In genomic region chr6:154675602-154676088, GRCh38 we compare ENCODE assay signal across 1 cellular context.
TF ChIP-seq lines count a peak whose summit lies in the region.

No MANE protein-coding gene starts in this region.

TF ChIP-seq in HepG2, 621 proteins besides CTCF, POLR2A, EP300 and RAD21 (continued from another document and continues in another):
- no peak for TF ChIP-seq TBP (CRISPR knock-in tag; IDR thresholded peaks at IDR 0.05)
- TF ChIP-seq DRAP1 (CRISPR knock-in tag; IDR thresholded peaks at IDR 0.05): peak; percentile 70
- no peak for TF ChIP-seq ZNF549 (CRISPR knock-in tag; IDR thresholded peaks at IDR 0.05)
- peak; percentile 79 for TF ChIP-seq SMAD3 (CRISPR knock-in tag; IDR thresholded peaks at IDR 0.05)
- no peak for TF ChIP-seq ZNF296 (CRISPR knock-in tag; conservative IDR thresholded peaks at IDR 0.05)
- no peak for TF ChIP-seq ZNF350 (CRISPR knock-in tag; IDR thresholded peaks at IDR 0.05; ENCODE audit: borderline replicate concordance, low read depth)
- 0 out of 2 replicates have a peak, but pooled peaks have one; percentile 29 for TF ChIP-seq NFE2L2 (IDR thresholded peaks at IDR 0.05; ENCODE audit: low read length)
- TF ChIP-seq HNF1B (CRISPR knock-in tag; IDR thresholded peaks at IDR 0.05): peak; percentile 51; the same call in 1 of the 2 replicates
- TF ChIP-seq, protein P1, sequence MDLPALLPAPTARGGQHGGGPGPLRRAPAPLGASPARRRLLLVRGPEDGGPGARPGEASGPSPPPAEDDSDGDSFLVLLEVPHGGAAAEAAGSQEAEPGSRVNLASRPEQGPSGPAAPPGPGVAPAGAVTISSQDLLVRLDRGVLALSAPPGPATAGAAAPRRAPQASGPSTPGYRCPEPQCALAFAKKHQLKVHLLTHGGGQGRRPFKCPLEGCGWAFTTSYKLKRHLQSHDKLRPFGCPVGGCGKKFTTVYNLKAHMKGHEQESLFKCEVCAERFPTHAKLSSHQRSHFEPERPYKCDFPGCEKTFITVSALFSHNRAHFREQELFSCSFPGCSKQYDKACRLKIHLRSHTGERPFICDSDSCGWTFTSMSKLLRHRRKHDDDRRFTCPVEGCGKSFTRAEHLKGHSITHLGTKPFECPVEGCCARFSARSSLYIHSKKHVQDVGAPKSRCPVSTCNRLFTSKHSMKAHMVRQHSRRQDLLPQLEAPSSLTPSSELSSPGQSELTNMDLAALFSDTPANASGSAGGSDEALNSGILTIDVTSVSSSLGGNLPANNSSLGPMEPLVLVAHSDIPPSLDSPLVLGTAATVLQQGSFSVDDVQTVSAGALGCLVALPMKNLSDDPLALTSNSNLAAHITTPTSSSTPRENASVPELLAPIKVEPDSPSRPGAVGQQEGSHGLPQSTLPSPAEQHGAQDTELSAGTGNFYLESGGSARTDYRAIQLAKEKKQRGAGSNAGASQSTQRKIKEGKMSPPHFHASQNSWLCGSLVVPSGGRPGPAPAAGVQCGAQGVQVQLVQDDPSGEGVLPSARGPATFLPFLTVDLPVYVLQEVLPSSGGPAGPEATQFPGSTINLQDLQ (CRISPR knock-in tag; IDR thresholded peaks at IDR 0.05): no peak
- no peak for TF ChIP-seq ZNF33A (CRISPR knock-in tag; IDR thresholded peaks at IDR 0.05; ENCODE audit: borderline replicate concordance)
- no peak for TF ChIP-seq AGO2 (optimal IDR thresholded peaks at IDR 0.05; ENCODE audit: low read depth, low read length)
- no peak for TF ChIP-seq AKAP8 (CRISPR knock-in tag; IDR thresholded peaks at IDR 0.05)
- TF ChIP-seq ZNF143 (CRISPR knock-in tag; IDR thresholded peaks at IDR 0.05): no peak
- TF ChIP-seq, protein P2, sequence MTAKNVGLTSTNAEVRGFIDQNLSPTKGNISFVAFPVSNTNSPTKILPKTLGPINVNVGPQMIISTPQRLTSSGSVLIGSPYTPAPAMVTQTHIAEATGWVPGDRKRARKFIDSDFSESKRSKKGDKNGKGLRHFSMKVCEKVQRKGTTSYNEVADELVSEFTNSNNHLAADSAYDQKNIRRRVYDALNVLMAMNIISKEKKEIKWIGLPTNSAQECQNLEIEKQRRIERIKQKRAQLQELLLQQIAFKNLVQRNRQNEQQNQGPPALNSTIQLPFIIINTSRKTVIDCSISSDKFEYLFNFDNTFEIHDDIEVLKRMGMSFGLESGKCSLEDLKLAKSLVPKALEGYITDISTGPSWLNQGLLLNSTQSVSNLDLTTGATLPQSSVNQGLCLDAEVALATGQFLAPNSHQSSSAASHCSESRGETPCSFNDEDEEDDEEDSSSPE (CRISPR knock-in tag; IDR thresholded peaks at IDR 0.05): no peak
- no peak for TF ChIP-seq ZNF510 (CRISPR knock-in tag; IDR thresholded peaks at IDR 0.05; ENCODE audit: low read depth)
- peak; percentile 81 for TF ChIP-seq KDM3A (CRISPR knock-in tag; IDR thresholded peaks at IDR 0.05; ENCODE audit: low read depth)
- TF ChIP-seq, protein P3, sequence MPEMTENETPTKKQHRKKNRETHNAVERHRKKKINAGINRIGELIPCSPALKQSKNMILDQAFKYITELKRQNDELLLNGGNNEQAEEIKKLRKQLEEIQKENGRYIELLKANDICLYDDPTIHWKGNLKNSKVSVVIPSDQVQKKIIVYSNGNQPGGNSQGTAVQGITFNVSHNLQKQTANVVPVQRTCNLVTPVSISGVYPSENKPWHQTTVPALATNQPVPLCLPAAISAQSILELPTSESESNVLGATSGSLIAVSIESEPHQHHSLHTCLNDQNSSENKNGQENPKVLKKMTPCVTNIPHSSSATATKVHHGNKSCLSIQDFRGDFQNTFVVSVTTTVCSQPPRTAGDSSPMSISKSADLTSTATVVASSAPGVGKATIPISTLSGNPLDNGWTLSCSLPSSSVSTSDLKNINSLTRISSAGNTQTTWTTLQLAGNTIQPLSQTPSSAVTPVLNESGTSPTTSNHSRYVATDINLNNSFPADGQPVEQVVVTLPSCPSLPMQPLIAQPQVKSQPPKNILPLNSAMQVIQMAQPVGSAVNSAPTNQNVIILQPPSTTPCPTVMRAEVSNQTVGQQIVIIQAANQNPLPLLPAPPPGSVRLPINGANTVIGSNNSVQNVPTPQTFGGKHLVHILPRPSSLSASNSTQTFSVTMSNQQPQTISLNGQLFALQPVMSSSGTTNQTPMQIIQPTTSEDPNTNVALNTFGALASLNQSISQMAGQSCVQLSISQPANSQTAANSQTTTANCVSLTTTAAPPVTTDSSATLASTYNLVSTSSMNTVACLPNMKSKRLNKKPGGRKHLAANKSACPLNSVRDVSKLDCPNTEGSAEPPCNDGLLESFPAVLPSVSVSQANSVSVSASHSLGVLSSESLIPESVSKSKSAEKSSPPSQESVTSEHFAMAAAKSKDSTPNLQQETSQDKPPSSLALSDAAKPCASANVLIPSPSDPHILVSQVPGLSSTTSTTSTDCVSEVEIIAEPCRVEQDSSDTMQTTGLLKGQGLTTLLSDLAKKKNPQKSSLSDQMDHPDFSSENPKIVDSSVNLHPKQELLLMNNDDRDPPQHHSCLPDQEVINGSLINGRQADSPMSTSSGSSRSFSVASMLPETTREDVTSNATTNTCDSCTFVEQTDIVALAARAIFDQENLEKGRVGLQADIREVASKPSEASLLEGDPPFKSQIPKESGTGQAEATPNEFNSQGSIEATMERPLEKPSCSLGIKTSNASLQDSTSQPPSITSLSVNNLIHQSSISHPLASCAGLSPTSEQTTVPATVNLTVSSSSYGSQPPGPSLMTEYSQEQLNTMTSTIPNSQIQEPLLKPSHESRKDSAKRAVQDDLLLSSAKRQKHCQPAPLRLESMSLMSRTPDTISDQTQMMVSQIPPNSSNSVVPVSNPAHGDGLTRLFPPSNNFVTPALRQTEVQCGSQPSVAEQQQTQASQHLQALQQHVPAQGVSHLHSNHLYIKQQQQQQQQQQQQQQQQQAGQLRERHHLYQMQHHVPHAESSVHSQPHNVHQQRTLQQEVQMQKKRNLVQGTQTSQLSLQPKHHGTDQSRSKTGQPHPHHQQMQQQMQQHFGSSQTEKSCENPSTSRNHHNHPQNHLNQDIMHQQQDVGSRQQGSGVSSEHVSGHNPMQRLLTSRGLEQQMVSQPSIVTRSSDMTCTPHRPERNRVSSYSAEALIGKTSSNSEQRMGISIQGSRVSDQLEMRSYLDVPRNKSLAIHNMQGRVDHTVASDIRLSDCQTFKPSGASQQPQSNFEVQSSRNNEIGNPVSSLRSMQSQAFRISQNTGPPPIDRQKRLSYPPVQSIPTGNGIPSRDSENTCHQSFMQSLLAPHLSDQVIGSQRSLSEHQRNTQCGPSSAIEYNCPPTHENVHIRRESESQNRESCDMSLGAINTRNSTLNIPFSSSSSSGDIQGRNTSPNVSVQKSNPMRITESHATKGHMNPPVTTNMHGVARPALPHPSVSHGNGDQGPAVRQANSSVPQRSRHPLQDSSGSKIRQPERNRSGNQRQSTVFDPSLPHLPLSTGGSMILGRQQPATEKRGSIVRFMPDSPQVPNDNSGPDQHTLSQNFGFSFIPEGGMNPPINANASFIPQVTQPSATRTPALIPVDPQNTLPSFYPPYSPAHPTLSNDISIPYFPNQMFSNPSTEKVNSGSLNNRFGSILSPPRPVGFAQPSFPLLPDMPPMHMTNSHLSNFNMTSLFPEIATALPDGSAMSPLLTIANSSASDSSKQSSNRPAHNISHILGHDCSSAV (CRISPR knock-in tag; IDR thresholded peaks at IDR 0.05; ENCODE audit: borderline replicate concordance): no peak
- no peak for TF ChIP-seq ATAD3A (CRISPR knock-in tag; IDR thresholded peaks at IDR 0.05)
- TF ChIP-seq, protein P4, sequence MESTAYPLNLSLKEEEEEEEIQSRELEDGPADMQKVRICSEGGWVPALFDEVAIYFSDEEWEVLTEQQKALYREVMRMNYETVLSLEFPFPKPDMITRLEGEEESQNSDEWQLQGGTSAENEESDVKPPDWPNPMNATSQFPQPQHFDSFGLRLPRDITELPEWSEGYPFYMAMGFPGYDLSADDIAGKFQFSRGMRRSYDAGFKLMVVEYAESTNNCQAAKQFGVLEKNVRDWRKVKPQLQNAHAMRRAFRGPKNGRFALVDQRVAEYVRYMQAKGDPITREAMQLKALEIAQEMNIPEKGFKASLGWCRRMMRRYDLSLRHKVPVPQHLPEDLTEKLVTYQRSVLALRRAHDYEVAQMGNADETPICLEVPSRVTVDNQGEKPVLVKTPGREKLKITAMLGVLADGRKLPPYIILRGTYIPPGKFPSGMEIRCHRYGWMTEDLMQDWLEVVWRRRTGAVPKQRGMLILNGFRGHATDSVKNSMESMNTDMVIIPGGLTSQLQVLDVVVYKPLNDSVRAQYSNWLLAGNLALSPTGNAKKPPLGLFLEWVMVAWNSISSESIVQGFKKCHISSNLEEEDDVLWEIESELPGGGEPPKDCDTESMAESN (CRISPR knock-in tag; conservative IDR thresholded peaks at IDR 0.05): no peak
- TF ChIP-seq ZNF276 (CRISPR knock-in tag; IDR thresholded peaks at IDR 0.05; ENCODE audit: low read depth): no peak
- TF ChIP-seq, protein P5, sequence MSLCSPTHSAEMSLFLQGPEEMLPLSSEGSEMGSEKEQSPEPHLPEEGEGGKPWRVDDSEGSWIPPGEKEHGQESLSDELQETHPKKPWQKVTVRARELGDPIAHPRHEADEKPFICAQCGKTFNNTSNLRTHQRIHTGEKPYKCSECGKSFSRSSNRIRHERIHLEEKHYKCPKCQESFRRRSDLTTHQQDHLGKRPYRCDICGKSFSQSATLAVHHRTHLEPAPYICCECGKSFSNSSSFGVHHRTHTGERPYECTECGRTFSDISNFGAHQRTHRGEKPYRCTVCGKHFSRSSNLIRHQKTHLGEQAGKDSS (CRISPR knock-in tag; IDR thresholded peaks at IDR 0.05; ENCODE audit: borderline replicate concordance, low read depth): no peak
- no peak for TF ChIP-seq ARNTL (CRISPR knock-in tag; IDR thresholded peaks at IDR 0.05)
- no peak for TF ChIP-seq SP2 (CRISPR knock-in tag; IDR thresholded peaks at IDR 0.05)
- TF ChIP-seq, protein P6, sequence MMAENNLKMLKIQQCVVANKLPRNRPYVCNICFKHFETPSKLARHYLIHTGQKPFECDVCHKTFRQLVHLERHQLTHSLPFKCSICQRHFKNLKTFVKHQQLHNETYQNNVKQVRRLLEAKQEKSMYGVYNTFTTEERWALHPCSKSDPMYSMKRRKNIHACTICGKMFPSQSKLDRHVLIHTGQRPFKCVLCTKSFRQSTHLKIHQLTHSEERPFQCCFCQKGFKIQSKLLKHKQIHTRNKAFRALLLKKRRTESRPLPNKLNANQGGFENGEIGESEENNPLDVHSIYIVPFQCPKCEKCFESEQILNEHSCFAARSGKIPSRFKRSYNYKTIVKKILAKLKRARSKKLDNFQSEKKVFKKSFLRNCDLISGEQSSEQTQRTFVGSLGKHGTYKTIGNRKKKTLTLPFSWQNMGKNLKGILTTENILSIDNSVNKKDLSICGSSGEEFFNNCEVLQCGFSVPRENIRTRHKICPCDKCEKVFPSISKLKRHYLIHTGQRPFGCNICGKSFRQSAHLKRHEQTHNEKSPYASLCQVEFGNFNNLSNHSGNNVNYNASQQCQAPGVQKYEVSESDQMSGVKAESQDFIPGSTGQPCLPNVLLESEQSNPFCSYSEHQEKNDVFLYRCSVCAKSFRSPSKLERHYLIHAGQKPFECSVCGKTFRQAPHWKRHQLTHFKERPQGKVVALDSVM (CRISPR knock-in tag; IDR thresholded peaks at IDR 0.05): 0 out of 2 replicates have a peak, but pooled peaks have one; percentile 28
- no peak for TF ChIP-seq SYNCRIP (IDR thresholded peaks at IDR 0.05; ENCODE audit: insufficient read depth, low read depth, low read length)
- peak; percentile 60; the same call in 1 of the 2 replicates for TF ChIP-seq ZNF24 (IDR thresholded peaks at IDR 0.05)
- no peak for TF ChIP-seq DDIT3 (CRISPR knock-in tag; IDR thresholded peaks at IDR 0.05)
- TF ChIP-seq ETV5 (CRISPR knock-in tag; IDR thresholded peaks at IDR 0.05; ENCODE audit: borderline replicate concordance): no peak
- no peak for TF ChIP-seq ZNF232 (CRISPR knock-in tag; IDR thresholded peaks at IDR 0.05; ENCODE audit: borderline replicate concordance)
- TF ChIP-seq HNRNPK (IDR thresholded peaks at IDR 0.05; ENCODE audit: low read depth, low read length, poor library complexity, severe bottlenecking): no peak
- TF ChIP-seq, protein P7, sequence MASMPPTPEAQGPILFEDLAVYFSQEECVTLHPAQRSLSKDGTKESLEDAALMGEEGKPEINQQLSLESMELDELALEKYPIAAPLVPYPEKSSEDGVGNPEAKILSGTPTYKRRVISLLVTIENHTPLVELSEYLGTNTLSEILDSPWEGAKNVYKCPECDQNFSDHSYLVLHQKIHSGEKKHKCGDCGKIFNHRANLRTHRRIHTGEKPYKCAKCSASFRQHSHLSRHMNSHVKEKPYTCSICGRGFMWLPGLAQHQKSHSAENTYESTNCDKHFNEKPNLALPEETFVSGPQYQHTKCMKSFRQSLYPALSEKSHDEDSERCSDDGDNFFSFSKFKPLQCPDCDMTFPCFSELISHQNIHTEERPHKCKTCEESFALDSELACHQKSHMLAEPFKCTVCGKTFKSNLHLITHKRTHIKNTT (CRISPR knock-in tag; IDR thresholded peaks at IDR 0.05): no peak
- TF ChIP-seq SP5 (CRISPR knock-in tag; IDR thresholded peaks at IDR 0.05; ENCODE audit: borderline replicate concordance, low read depth): no peak
